32 cellular contexts compared by ENCODE assay signal in genomic region chr10:32033171-32033570, GRCh38.
"Had no signal": no experiment of that assay in that cellular context is flagged by ENCODE, and none has a peak within 500 bp of the region (broad histone marks: within the 10 kb centered on the region; RNA-seq: fewer than 3 reads in every experiment).

No MANE protein-coding gene starts in this region.

- H3K27me3 ChIP-seq: adrenal gland, SJCRH30 had no signal

- H3K4me1 Mint-ChIP-seq: activated B cell treated with CpG ODN at 0.5 μM for 24 hours had no signal

- H3K4me2 ChIP-seq: SK-N-SH had no signal

- H3K27me3 Mint-ChIP-seq: activated B cell treated with CpG ODN at 0.5 μM for 24 hours; activated CD4-positive, alpha-beta T cell treated with anti-CD3 and anti-CD28 coated beads, Interleukin-2, amount 10 ng/mL, durations not matched to agents 24 days and 14 days; activated CD8-positive, alpha-beta memory T cell treated with anti-CD3 and anti-CD28 coated beads, Interleukin-2, amount 10 ng/mL, durations not matched to agents 7 days and 5 days; activated naive CD8-positive, alpha-beta T cell treated with anti-CD3 and anti-CD28 coated beads, Interleukin-2, amount 10 ng/mL, durations not matched to agents 7 days and 5 days had no signal

- H3K4me1 ChIP-seq: SJCRH30 had no signal

- H3K4me3 Mint-ChIP-seq: activated B cell treated with CpG ODN at 0.5 μM for 24 hours; activated CD4-positive, alpha-beta T cell treated with anti-CD3 and anti-CD28 coated beads, Interleukin-2, amount 10 ng/mL, durations not matched to agents 24 days and 14 days; activated CD8-positive, alpha-beta memory T cell treated with anti-CD3 and anti-CD28 coated beads, Interleukin-2, amount 10 ng/mL, durations not matched to agents 7 days and 5 days; activated naive CD8-positive, alpha-beta T cell treated with anti-CD3 and anti-CD28 coated beads, Interleukin-2, amount 10 ng/mL, durations not matched to agents 7 days and 5 days had no signal

- H3K9me2 ChIP-seq: SK-N-SH had no signal

- H3K27ac ChIP-seq: adrenal gland, SJCRH30 had no signal

- DNase-seq: activated B cell treated with CpG ODN at 0.5 μM for 24 hours; activated CD4-positive, alpha-beta T cell treated with anti-CD3 and anti-CD28 coated beads for 1 hour; activated CD4-positive, alpha-beta T cell treated with anti-CD3 and anti-CD28 coated beads, Interleukin-2, amount 10 ng/mL, durations not matched to agents 24 days and 14 days; activated CD4-positive, alpha-beta T cell treated with anti-CD3 and anti-CD28 coated beads, Interleukin-2, amount 50 U/mL, for 48 hours; activated CD8-positive, alpha-beta memory T cell treated with anti-CD3 and anti-CD28 coated beads, Interleukin-2, amount 10 ng/mL, durations not matched to agents 7 days and 5 days; activated naive CD4-positive, alpha-beta T cell treated with anti-CD3 and anti-CD28 coated beads, Interleukin-2, amount 50 U/mL, for 16 hours; activated naive CD8-positive, alpha-beta T cell treated with anti-CD3 and anti-CD28 coated beads, Interleukin-2, amount 10 ng/mL, durations not matched to agents 7 days and 5 days; activated T-cell treated with anti-CD3 and anti-CD28 coated beads, Interleukin-2, amount 50 U/mL, for 48 hours; adrenal gland; anterior cingulate cortex; cerebellar nuclear complex; Kasumi-1; KBM-7; NCI-H1105 treated with DMSO at 0.1 percent for 48 hours; NCI-H1436 treated with DMSO at 0.1 percent for 48 hours; NCI-H187; NCI-H2081; NCI-H2171; NCI-H2227 treated with DMSO at 0.1 percent for 48 hours; NCI-H446 treated with DMSO at 0.1 percent for 48 hours; NCI-H524 treated with DMSO at 0.1 percent for 48 hours; NCI-H774; NK-92 treated with Interleukin-12 subunit alpha and Interleukin-12 subunit beta, amount 100 ng/mL, for 24 hours; OCI-M1; RPMI8226; SJCRH30; SK-N-SH; T-helper 2 cell; T1000 had no signal

- H3K9me3 Mint-ChIP-seq: activated B cell treated with CpG ODN at 0.5 μM for 24 hours; activated CD4-positive, alpha-beta T cell treated with anti-CD3 and anti-CD28 coated beads, Interleukin-2, amount 10 ng/mL, durations not matched to agents 24 days and 14 days; activated naive CD8-positive, alpha-beta T cell treated with anti-CD3 and anti-CD28 coated beads, Interleukin-2, amount 10 ng/mL, durations not matched to agents 7 days and 5 days; activated T-helper 2 cell treated with anti-CD3 and anti-CD28 coated beads, Interferon-gamma antibody, Interleukin-2, Interleukin-4, amounts not matched to agents 10 μg/mL and 5 μg/mL and 100 μg/mL, durations not matched to agents 14 hours and 24 hours and 36 hours had no signal

- ATAC-seq: activated CD8-positive, alpha-beta memory T cell treated with anti-CD3 and anti-CD28 coated beads, Interleukin-2, amount 10 ng/mL, durations not matched to agents 7 days and 5 days; Panc1; Right ventricle myocardium inferior had no signal

- H3K27ac Mint-ChIP-seq: activated B cell treated with CpG ODN at 0.5 μM for 24 hours; activated CD4-positive, alpha-beta T cell treated with anti-CD3 and anti-CD28 coated beads, Interleukin-2, amount 10 ng/mL, durations not matched to agents 24 days and 14 days; activated CD8-positive, alpha-beta memory T cell treated with anti-CD3 and anti-CD28 coated beads, Interleukin-2, amount 10 ng/mL, durations not matched to agents 7 days and 5 days; activated naive CD8-positive, alpha-beta T cell treated with anti-CD3 and anti-CD28 coated beads, Interleukin-2, amount 10 ng/mL, durations not matched to agents 7 days and 5 days; activated T-helper 2 cell treated with anti-CD3 and anti-CD28 coated beads, Interferon-gamma antibody, Interleukin-2, Interleukin-4, amounts not matched to agents 10 μg/mL and 5 μg/mL and 100 μg/mL, durations not matched to agents 14 hours and 24 hours and 36 hours had no signal

- H3K4me3 ChIP-seq: adrenal gland, SJCRH30 had no signal
